ENCODE assay signal across 23 cellular contexts in the genomic region with DNA sequence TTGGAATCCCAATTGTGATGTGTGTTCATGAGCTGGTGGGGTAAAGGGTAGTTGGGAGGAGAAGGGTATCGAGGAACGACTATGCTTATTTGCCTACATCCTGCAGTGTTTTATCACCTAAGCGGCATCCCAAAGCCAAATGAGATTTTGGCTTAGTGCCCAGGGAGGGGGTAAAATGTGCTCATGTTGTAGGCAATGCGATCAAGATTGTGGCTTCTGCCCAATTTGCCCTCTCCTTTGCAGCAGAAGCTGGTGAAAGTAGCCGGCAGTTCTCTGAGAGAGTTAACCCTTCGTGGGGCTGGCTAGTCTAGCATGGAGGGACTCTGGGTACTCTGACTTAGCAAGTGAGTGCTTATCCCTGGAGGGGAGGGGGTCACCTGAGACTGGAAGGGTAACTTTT. TPM values are rescaled to one million over a fixed set of nuclear protein-coding genes. Genes with fewer than 3 reads are reported as not detected.
DNase-seq lines count a peak whose midpoint lies in the region; ATAC-seq and TF ChIP-seq lines count a peak whose summit lies in the region.
"Had no signal": no experiment of that assay in that cellular context is flagged by ENCODE, and none has a peak within 500 bp of the region (broad histone marks: within the 10 kb centered on the region; RNA-seq: fewer than 3 reads in every experiment).

No MANE protein-coding gene starts in this region.

- H3K36me3 Mint-ChIP-seq in endodermal cell (ENCODE audit: low read depth) (no peaks in the 10 kb centered on the region), Calu3 (ENCODE audit: insufficient read depth, unreplicated experiment) (no peaks in the 10 kb centered on the region)
- H3K36me3 Mint-ChIP-seq: natural killer cell treated with Interleukin-12 subunit alpha and Interleukin-12 subunit beta and Interleukin-15 and Interleukin-18, amount 100 ng/mL, for 72 hours had no signal

- H3K9ac ChIP-seq in HUES6 (ENCODE audit: low read length) (no peak overlapping the region), endodermal cell (ENCODE audit: extremely low read depth, low read length, poor library complexity, severe bottlenecking) (no peak overlapping the region)

- BruUV-seq in Calu3 (replicated peaks; lab: Mats Ljungman, UMichigan): no TSS peak

- no peak for ATAC-seq in HG03108 (IDR thresholded peaks at IDR 0.05; ENCODE audit: unreplicated experiment)
- ATAC-seq: activated CD8-positive, alpha-beta T cell treated with anti-CD3 and anti-CD28 coated beads, Interleukin-2, amount 10 ng/mL, durations not matched to agents 7 days and 5 days; natural killer cell treated with Interleukin-12 subunit alpha and Interleukin-12 subunit beta and Interleukin-15 and Interleukin-18, amount 100 ng/mL, for 72 hours had no signal

- H3K4me3 ChIP-seq in HUES6 (ENCODE audit: low read depth, low read length): peak overlapping the region; percentile 26; the same call in 1 of the 2 replicates
- H3K4me3 ChIP-seq in endodermal cell (ENCODE audit: low read length): no peak overlapping the region
- H3K4me3 ChIP-seq: cardiac muscle cell, prostate gland, skin epidermis had no signal

- H3K36me3 ChIP-seq in HUES6 (ENCODE audit: control insufficient read depth, insufficient read depth, low read length) (no peaks in the 10 kb centered on the region), endodermal cell (ENCODE audit: control insufficient read depth, insufficient read depth, low read length) (no peaks in the 10 kb centered on the region)
- H3K36me3 ChIP-seq: cardiac muscle cell, prostate gland, WERI-Rb-1 had no signal

- 15 to 31% methylated on average over 5 to 6 of the region's 6 CpGs for WGBS in endodermal cell (ENCODE audit: insufficient coverage in 1 of 2, insufficient read length in 1 of 2), 2 experiments

- peak; percentile 63 for DNase-seq in COR-L47 (lab: John Stamatoyannopoulos, UW)
- peak; percentile 93 to 95 for DNase-seq in NCI-H446 (lab: John Stamatoyannopoulos, UW)
- peak; percentile 49 for DNase-seq in endodermal cell
- DNase-seq in SW 1271 (lab: John Stamatoyannopoulos, UW): no peak
- DNase-seq in RPMI8226: no peak
- no peak for DNase-seq in Calu3
- DNase-seq: activated CD8-positive, alpha-beta T cell treated with anti-CD3 and anti-CD28 coated beads, Interleukin-2, amount 10 ng/mL, durations not matched to agents 7 days and 5 days; effector CD8-positive, alpha-beta T cell; KG1; mesenchymal stem cell; NCI-H1048; stimulated activated CD4-positive, alpha-beta T cell treated with anti-CD3 and anti-CD28 coated beads, Interleukin-4, amount 100 ng/mL, for 4 hours; stimulated activated CD8-positive, alpha-beta memory T cell treated with anti-CD3 and anti-CD28 coated beads, Interleukin-4, amount 100 ng/mL, for 48 hours; WERI-Rb-1 had no signal

- H3K27ac ChIP-seq in HUES6 (ENCODE audit: low read depth, low read length) (no peak overlapping the region), endodermal cell (ENCODE audit: low read depth, low read length) (no peak overlapping the region)
- H3K27ac ChIP-seq: cardiac muscle cell, HL-60, prostate gland, skin epidermis, WERI-Rb-1 had no signal

- no peaks in the 10 kb centered on the region for H3K4me1 Mint-ChIP-seq in endodermal cell
- H3K4me1 Mint-ChIP-seq in Calu3 (ENCODE audit: low read depth, unreplicated experiment): no peaks in the 10 kb centered on the region

- H3K4me3 Mint-ChIP-seq in endodermal cell: no peak overlapping the region
- H3K4me3 Mint-ChIP-seq in Calu3 (ENCODE audit: low read depth, unreplicated experiment): no peak overlapping the region
- H3K4me3 Mint-ChIP-seq: activated CD8-positive, alpha-beta T cell treated with anti-CD3 and anti-CD28 coated beads, Interleukin-2, amount 10 ng/mL, durations not matched to agents 7 days and 5 days; natural killer cell treated with Interleukin-12 subunit alpha and Interleukin-12 subunit beta and Interleukin-15 and Interleukin-18, amount 100 ng/mL, for 72 hours had no signal

- TF ChIP-seq CTCF in endodermal cell (conservative IDR thresholded peaks at IDR 0.05) (no peak), Calu3 (IDR thresholded peaks at IDR 0.05; ENCODE audit: unreplicated experiment) (no peak)

- H3K9me3 ChIP-seq in HUES6 (ENCODE audit: control insufficient read depth, insufficient read depth, low read depth, low read length) (no peaks in the 10 kb centered on the region), endodermal cell (ENCODE audit: control insufficient read depth, low read length) (no peaks in the 10 kb centered on the region)
- H3K9me3 ChIP-seq: prostate gland had no signal

- H3K4me1 ChIP-seq in HUES6 (ENCODE audit: control insufficient read depth, insufficient read depth, low read length) (peaks cover 34% of the 10 kb centered on the region), endodermal cell (ENCODE audit: control insufficient read depth, insufficient read depth, low read length) (no peaks in the 10 kb centered on the region)
- H3K4me1 ChIP-seq: prostate gland had no signal

- H3K27me3 ChIP-seq in HUES6 (ENCODE audit: control insufficient read depth, insufficient read depth, low read length) (peaks cover 39% of the 10 kb centered on the region), endodermal cell (ENCODE audit: control insufficient read depth, insufficient read depth, low read length, poor library complexity, severe bottlenecking) (peaks cover 78% of the 10 kb centered on the region)

- intact Hi-C loops in Calu3 (cut with micrococcal nuclease; ENCODE audit: unreplicated experiment): no loop called here

- H3K27ac Mint-ChIP-seq in endodermal cell: no peak overlapping the region
- H3K27ac Mint-ChIP-seq in Calu3 (ENCODE audit: unreplicated experiment): no peak overlapping the region
- H3K27ac Mint-ChIP-seq: activated CD8-positive, alpha-beta T cell treated with anti-CD3 and anti-CD28 coated beads, Interleukin-2, amount 10 ng/mL, durations not matched to agents 7 days and 5 days; natural killer cell treated with Interleukin-12 subunit alpha and Interleukin-12 subunit beta and Interleukin-15 and Interleukin-18, amount 100 ng/mL, for 72 hours had no signal

- H3K27me3 Mint-ChIP-seq in endodermal cell (ENCODE audit: insufficient read depth) (peaks cover 51% of the 10 kb centered on the region), Calu3 (ENCODE audit: unreplicated experiment) (peaks cover 74% of the 10 kb centered on the region)

- CTCF ChIA-PET in Calu3 (lab: Charles Lee): interaction anchor here (1.1 kb wide), 1 partner anchor 133 kb away, joined by 3 read pairs; no protein-coding TSS in a partner anchor

- H3K9me3 Mint-ChIP-seq in endodermal cell (no peaks in the 10 kb centered on the region), Calu3 (ENCODE audit: low read depth, unreplicated experiment) (no peaks in the 10 kb centered on the region)

RNA-seq across cellular contexts. Expression of gene RPH3A, which starts 0.8 kb away (rescaled TPM):
- total RNA-seq in endodermal cell (not detected), Calu3 (2022) (not detected in 2 replicates)
- polyA plus RNA-seq in endodermal cell (2013, experiment 1 of 2): 0.21 TPM
- 0.83 TPM for polyA plus RNA-seq in endodermal cell (2013, experiment 2 of 2)
- total RNA-seq: activated CD8-positive, alpha-beta T cell treated with anti-CD3 and anti-CD28 coated beads, Interleukin-2, amount 10 ng/mL, durations not matched to agents 7 days and 5 days; kidney epithelial cell; natural killer cell treated with Interleukin-12 subunit alpha and Interleukin-12 subunit beta and Interleukin-15 and Interleukin-18, amount 100 ng/mL, for 72 hours; prostate gland; T-helper 1 cell treated with Interleukin-12 subunit alpha and Interleukin-12 subunit beta and Interleukin-4 antibody, amounts not matched to agents 30 ng/mL and 1 ng/mL, for 36 hours had no signal

Comparison
In these comparisons a context has a peak if more than half of its experiments do, and no peak if none do; other contexts are left out.
1. DNase-seq: peak in COR-L47 (single experiment), NCI-H446 (2 of 2) and endodermal cell (single experiment); none in SW 1271 (0 of 2), RPMI8226 (single experiment) and Calu3 (single experiment).